In genomic region chr6:117449549-117450439, GRCh38 we compare ENCODE assay signal across 1 cellular context.
TF ChIP-seq lines count a peak whose summit lies in the region.

No MANE protein-coding gene starts in this region.

TF ChIP-seq in HepG2, 621 proteins besides CTCF, POLR2A, EP300 and RAD21 (continued from another document):
- peak; percentile 45; the same call in 1 of the 2 replicates for TF ChIP-seq TEF (CRISPR knock-in tag; IDR thresholded peaks at IDR 0.05)
- TF ChIP-seq MBD4 (IDR thresholded peaks at IDR 0.05; ENCODE audit: borderline replicate concordance, low read length): no peak
- no peak for TF ChIP-seq ESRRA (CRISPR knock-in tag; IDR thresholded peaks at IDR 0.05; ENCODE audit: low read depth)
- TF ChIP-seq RBFOX2 (IDR thresholded peaks at IDR 0.05; ENCODE audit: low read depth, low read length): no peak
- no peak for TF ChIP-seq SP4 (CRISPR knock-in tag; IDR thresholded peaks at IDR 0.05)
- TF ChIP-seq RXRB (CRISPR knock-in tag; IDR thresholded peaks at IDR 0.05; ENCODE audit: borderline replicate concordance): 0 out of 2 replicates have a peak, but pooled peaks have one; percentile 14
- 0 out of 2 replicates have a peak, but pooled peaks have one; percentile 20 for TF ChIP-seq ATF1 (CRISPR knock-in tag; IDR thresholded peaks at IDR 0.05)
- no peak for TF ChIP-seq KAT7 (CRISPR knock-in tag; IDR thresholded peaks at IDR 0.05; ENCODE audit: borderline replicate concordance)
- TF ChIP-seq ARID5B (CRISPR knock-in tag; IDR thresholded peaks at IDR 0.05): 0 out of 2 replicates have a peak, but pooled peaks have one; percentile 29
- no peak for TF ChIP-seq ZNF678 (CRISPR knock-in tag; IDR thresholded peaks at IDR 0.05)
- TF ChIP-seq E2F2 (CRISPR knock-in tag; IDR thresholded peaks at IDR 0.05; ENCODE audit: borderline replicate concordance): no peak
- peak; percentile 33; the same call in 1 of the 2 replicates for TF ChIP-seq ZNF605 (CRISPR knock-in tag; IDR thresholded peaks at IDR 0.05)
- 0 out of 2 replicates have a peak, but pooled peaks have one; percentile 18 for TF ChIP-seq ELF3 (CRISPR knock-in tag; IDR thresholded peaks at IDR 0.05)
- peak; percentile 76 for TF ChIP-seq SMC3 (IDR thresholded peaks at IDR 0.05; ENCODE audit: low read length)
- TF ChIP-seq ZFP91 (CRISPR knock-in tag; IDR thresholded peaks at IDR 0.05; ENCODE audit: borderline replicate concordance): no peak
- no peak for TF ChIP-seq POGZ (CRISPR knock-in tag; IDR thresholded peaks at IDR 0.05)
- no peak for TF ChIP-seq SMAD9 (CRISPR knock-in tag; IDR thresholded peaks at IDR 0.05)
- peak; percentile 40; the same call in 1 of the 2 replicates for TF ChIP-seq SP140L (CRISPR knock-in tag; IDR thresholded peaks at IDR 0.05; ENCODE audit: borderline replicate concordance)
- no peak for TF ChIP-seq ZNF275 (CRISPR knock-in tag; IDR thresholded peaks at IDR 0.05; ENCODE audit: borderline replicate concordance)
- TF ChIP-seq NR2C2 (CRISPR knock-in tag; IDR thresholded peaks at IDR 0.05; ENCODE audit: borderline replicate concordance): no peak
- TF ChIP-seq MIXL1 (CRISPR knock-in tag; IDR thresholded peaks at IDR 0.05): 0 out of 2 replicates have a peak, but pooled peaks have one; percentile 20
- TF ChIP-seq ZGPAT (CRISPR knock-in tag; IDR thresholded peaks at IDR 0.05): no peak
- TF ChIP-seq ZNF556 (CRISPR knock-in tag; IDR thresholded peaks at IDR 0.05; ENCODE audit: borderline replicate concordance): no peak
- TF ChIP-seq BCL6 (CRISPR knock-in tag; IDR thresholded peaks at IDR 0.05): no peak
- TF ChIP-seq ARID3A (IDR thresholded peaks at IDR 0.05; ENCODE audit: low read depth, low read length): 0 out of 2 replicates have a peak, but pooled peaks have one; percentile 12
- no peak for TF ChIP-seq RFXANK (CRISPR knock-in tag; IDR thresholded peaks at IDR 0.05)
- no peak for TF ChIP-seq ZFP37 (CRISPR knock-in tag; IDR thresholded peaks at IDR 0.05; ENCODE audit: borderline replicate concordance)
- TF ChIP-seq TBL1XR1 (IDR thresholded peaks at IDR 0.05; ENCODE audit: borderline replicate concordance, low read length, partially characterized antibody): no peak
- TF ChIP-seq MZF1 (CRISPR knock-in tag; IDR thresholded peaks at IDR 0.05; ENCODE audit: borderline replicate concordance): no peak
- TF ChIP-seq HMGXB4 (CRISPR knock-in tag; IDR thresholded peaks at IDR 0.05; ENCODE audit: borderline replicate concordance in 1 of 2, low read depth in 1 of 2): 0 out of 4 replicates have a peak, but pooled peaks of 1 of the 2 experiments have one; percentile 45
- TF ChIP-seq SKIL (CRISPR knock-in tag; IDR thresholded peaks at IDR 0.05; ENCODE audit: borderline replicate concordance): no peak
- TF ChIP-seq GTF2F1 (IDR thresholded peaks at IDR 0.05; ENCODE audit: low read length): no peak
- no peak for TF ChIP-seq SYNCRIP (IDR thresholded peaks at IDR 0.05; ENCODE audit: insufficient read depth, low read depth, low read length)
- TF ChIP-seq HOXA5 (CRISPR knock-in tag; IDR thresholded peaks at IDR 0.05): peak; percentile 41; the same call in 1 of the 2 replicates
- no peak for TF ChIP-seq ZNF143 (CRISPR knock-in tag; IDR thresholded peaks at IDR 0.05)
- TF ChIP-seq ZNF362 (CRISPR knock-in tag; IDR thresholded peaks at IDR 0.05; ENCODE audit: borderline replicate concordance): peak; percentile 94
- TF ChIP-seq STAG1 (CRISPR knock-in tag; IDR thresholded peaks at IDR 0.05): peak; percentile 92
- TF ChIP-seq NFKBIZ (CRISPR knock-in tag; IDR thresholded peaks at IDR 0.05): no peak
- TF ChIP-seq ZNF280B (CRISPR knock-in tag; IDR thresholded peaks at IDR 0.05; ENCODE audit: borderline replicate concordance): no peak
- TF ChIP-seq KDM5B (CRISPR knock-in tag; IDR thresholded peaks at IDR 0.05; ENCODE audit: borderline replicate concordance): no peak
